Comparison of ENCODE assay signal across 10 cellular contexts in the genomic region with DNA sequence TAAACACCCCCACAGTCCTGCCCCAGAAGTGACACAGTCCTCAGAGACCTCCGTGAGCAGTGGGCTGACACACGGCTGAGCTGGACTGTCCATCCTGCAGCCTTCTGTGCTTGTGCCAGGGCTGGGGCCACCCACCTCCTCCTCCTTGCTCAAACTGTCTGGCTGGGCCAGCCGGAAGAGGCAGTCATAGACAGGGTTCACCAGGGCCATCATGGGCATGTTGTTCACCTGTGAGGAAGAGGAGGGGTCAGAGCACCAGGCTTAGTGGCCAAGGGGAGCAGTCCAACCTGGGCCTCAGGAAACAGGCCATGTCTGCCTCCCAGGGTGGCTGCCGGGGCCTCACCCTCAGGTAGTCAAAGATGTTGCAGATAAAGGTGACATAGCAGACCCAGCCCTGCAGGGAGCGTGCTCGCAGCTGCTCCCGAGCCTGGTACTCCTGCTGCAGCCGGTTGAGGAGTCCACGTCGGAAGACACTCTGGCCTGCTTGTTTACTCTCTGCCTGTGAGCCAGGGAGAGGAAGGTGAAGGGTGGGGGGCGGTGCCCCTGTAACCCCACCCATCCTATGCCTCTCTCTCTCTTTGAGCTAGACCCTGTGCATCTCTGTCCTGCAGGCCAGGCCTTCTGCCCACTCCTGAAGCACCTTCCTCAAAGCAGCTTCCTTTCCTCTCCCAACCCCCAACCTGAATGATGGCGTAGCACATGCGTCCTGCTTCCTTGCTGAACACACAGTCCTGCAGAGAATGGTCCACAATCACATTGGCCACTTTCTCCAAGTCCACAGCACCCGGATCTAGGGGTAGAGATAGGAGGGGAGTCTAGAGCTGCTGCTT. TPM values are rescaled to one million over a fixed set of nuclear protein-coding genes. Genes with fewer than 3 reads are reported as not detected.
DNase-seq lines count a peak whose midpoint lies in the region; ATAC-seq lines count a peak whose summit lies in the region.
"Had no signal": no experiment of that assay in that cellular context is flagged by ENCODE, and none has a peak within 500 bp of the region (broad histone marks: within the 10 kb centered on the region; RNA-seq: fewer than 3 reads in every experiment).

No MANE protein-coding gene starts in this region.

- H3K27ac Mint-ChIP-seq in activated T-cell treated with anti-CD3 and anti-CD28 coated beads, Interleukin-2, amount 50 U/mL, for 72 hours = peak overlapping the region; percentile 20
- peak overlapping the region; percentile 31 for H3K27ac Mint-ChIP-seq in stimulated activated memory B cell treated with anti-CD40 and anti-IgM and Interleukin-4, amounts not matched to agents 10 μg/mL and 1 μg/mL and 100 μg/mL, for 72 hours

- no peak for DNase-seq in activated T-cell treated with anti-CD3 and anti-CD28 coated beads, Interleukin-2, amount 50 U/mL, for 72 hours
- DNase-seq in activated T-cell treated with anti-CD3 and anti-CD28 coated beads, Interleukin-2, amount 50 U/mL, for 1 hour = no peak
- DNase-seq in NCI-H526 (lab: John Stamatoyannopoulos, UW) (peak; percentile 60 to 78), ecto neural progenitor cell (ENCODE audit: low spot score) (peak; percentile 70), Right ventricle myocardium inferior (ENCODE audit: missing footprints) (no peak)
- DNase-seq: KG1 had no signal

- peaks cover 31% of the 10 kb centered on the region for H3K4me1 Mint-ChIP-seq in activated T-cell treated with anti-CD3 and anti-CD28 coated beads, Interleukin-2, amount 50 U/mL, for 72 hours (ENCODE audit: low read depth)
- peaks cover 50% of the 10 kb centered on the region for H3K4me1 Mint-ChIP-seq in stimulated activated memory B cell treated with anti-CD40 and anti-IgM and Interleukin-4, amounts not matched to agents 10 μg/mL and 1 μg/mL and 100 μg/mL, for 72 hours

- H3K4me3 Mint-ChIP-seq in activated T-cell treated with anti-CD3 and anti-CD28 coated beads, Interleukin-2, amount 50 U/mL, for 72 hours = no peak overlapping the region
- H3K4me3 Mint-ChIP-seq in stimulated activated memory B cell treated with anti-CD40 and anti-IgM and Interleukin-4, amounts not matched to agents 10 μg/mL and 1 μg/mL and 100 μg/mL, for 72 hours = no peak overlapping the region

- peaks cover 0 to 9% of the 10 kb centered on the region in 2 donors for H3K36me3 Mint-ChIP-seq in activated T-cell treated with anti-CD3 and anti-CD28 coated beads, Interleukin-2, amount 50 U/mL, for 72 hours (ENCODE audit: insufficient read depth in 2 of 2)
- peaks cover 26% of the 10 kb centered on the region for H3K36me3 Mint-ChIP-seq in stimulated activated memory B cell treated with anti-CD40 and anti-IgM and Interleukin-4, amounts not matched to agents 10 μg/mL and 1 μg/mL and 100 μg/mL, for 72 hours

- intact Hi-C loops in Right ventricle myocardium inferior (cut with DNase I) = no loop called here

- no peaks in the 10 kb centered on the region for H3K9me3 Mint-ChIP-seq in activated T-cell treated with anti-CD3 and anti-CD28 coated beads, Interleukin-2, amount 50 U/mL, for 72 hours
- no peaks in the 10 kb centered on the region for H3K9me3 Mint-ChIP-seq in stimulated activated memory B cell treated with anti-CD40 and anti-IgM and Interleukin-4, amounts not matched to agents 10 μg/mL and 1 μg/mL and 100 μg/mL, for 72 hours

- ATAC-seq in activated T-cell treated with anti-CD3 and anti-CD28 coated beads, Interleukin-2, amount 50 U/mL, for 72 hours (replicated peaks in 1 of 2) = no peak
- no peak for ATAC-seq in stimulated activated memory B cell treated with anti-CD40 and anti-IgM and Interleukin-4, amounts not matched to agents 10 μg/mL and 1 μg/mL and 100 μg/mL, for 72 hours
- ATAC-seq in HG03439 (IDR thresholded peaks at IDR 0.05; ENCODE audit: unreplicated experiment) (no peak), Right ventricle myocardium inferior (no peak), HG02973 (IDR thresholded peaks at IDR 0.05; ENCODE audit: unreplicated experiment) (no peak)
- ATAC-seq: psoas muscle had no signal

- no peaks in the 10 kb centered on the region for H3K27me3 Mint-ChIP-seq in activated T-cell treated with anti-CD3 and anti-CD28 coated beads, Interleukin-2, amount 50 U/mL, for 72 hours (ENCODE audit: low read depth)
- H3K27me3 Mint-ChIP-seq in stimulated activated memory B cell treated with anti-CD40 and anti-IgM and Interleukin-4, amounts not matched to agents 10 μg/mL and 1 μg/mL and 100 μg/mL, for 72 hours = no peaks in the 10 kb centered on the region

RNA-seq across cellular contexts. Expression of a gene that starts 3.4 kb away (rescaled TPM):
- total RNA-seq in activated T-cell treated with anti-CD3 and anti-CD28 coated beads, Interleukin-2, amount 50 U/mL, for 72 hours = 10 to 100 TPM; 63.1 to 67.9 TPM
- total RNA-seq in Right ventricle myocardium inferior = 15.1 TPM

RNA-seq across cellular contexts. Expression of a gene that starts 5.9 kb away (rescaled TPM):
- 10 to 100 TPM; 42.8 to 43.0 TPM for total RNA-seq in activated T-cell treated with anti-CD3 and anti-CD28 coated beads, Interleukin-2, amount 50 U/mL, for 72 hours
- 123 TPM for total RNA-seq in Right ventricle myocardium inferior

RNA-seq across cellular contexts. Expression of a gene that starts 6.2 kb away (rescaled TPM):
- 10 to 100 TPM; 77.1 to 80.9 TPM for total RNA-seq in activated T-cell treated with anti-CD3 and anti-CD28 coated beads, Interleukin-2, amount 50 U/mL, for 72 hours
- total RNA-seq in Right ventricle myocardium inferior = 25.1 TPM

RNA-seq across cellular contexts. Expression of a gene that starts 21.6 kb away (rescaled TPM):
- 10 to 100 TPM; 39.9 to 59.3 TPM for total RNA-seq in activated T-cell treated with anti-CD3 and anti-CD28 coated beads, Interleukin-2, amount 50 U/mL, for 72 hours
- total RNA-seq in Right ventricle myocardium inferior = 19.5 TPM

Comparison
In these comparisons a context has a peak if more than half of its experiments do, and no peak if none do; other contexts are left out.
1. DNase-seq: peak in NCI-H526 (2 of 2) and ecto neural progenitor cell (single experiment); none in activated T-cell treated with anti-CD3 and anti-CD28 coated beads, Interleukin-2, amount 50 U/mL, for 72 hours (0 of 2), activated T-cell treated with anti-CD3 and anti-CD28 coated beads, Interleukin-2, amount 50 U/mL, for 1 hour (single experiment) and Right ventricle myocardium inferior (single experiment).